In the genomic region with DNA sequence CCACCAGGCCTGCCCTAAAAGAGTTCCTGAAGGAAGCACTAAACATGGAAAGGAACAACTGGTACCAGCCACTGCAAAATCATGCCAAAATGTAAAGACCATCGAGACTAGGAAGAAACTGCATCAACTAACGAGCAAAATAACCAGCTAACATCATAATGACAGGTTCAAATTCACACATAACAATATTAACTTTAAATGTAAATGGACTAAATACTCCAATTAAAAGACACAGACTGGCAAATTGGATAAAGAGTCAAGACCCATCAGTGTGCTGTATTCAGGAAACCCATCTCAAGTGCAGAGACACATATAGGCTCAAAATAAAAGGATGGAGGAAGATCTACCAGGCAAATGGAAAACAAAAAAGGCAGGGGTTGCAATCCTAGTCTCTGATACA, we compare ENCODE assay signal across 4 cellular contexts. TPM values are rescaled to one million over a fixed set of nuclear protein-coding genes. Genes with fewer than 3 reads are reported as not detected.
DNase-seq lines count a peak whose midpoint lies in the region; ATAC-seq, FAIRE-seq and TF ChIP-seq lines count a peak whose summit lies in the region.
"Not testable (repeated sequence)": the region's sequence is repeated elsewhere in the genome, so short reads cannot be mapped to it uniquely, and the experiment has no call there.

No MANE protein-coding gene starts in this region.

- not testable (repeated sequence) for H3K27ac Mint-ChIP-seq in endothelial cell (ENCODE audit: unreplicated experiment)

- H3K27me3 Mint-ChIP-seq in endothelial cell (ENCODE audit: unreplicated experiment), result not testable (repeated sequence)

- H2AFZ ChIP-seq in K562 (ENCODE audit: low read depth, low read length), result not testable (repeated sequence)

- not testable (repeated sequence) for H3K4me2 ChIP-seq in K562 (ENCODE audit: insufficient read depth, low read length)

- not testable (repeated sequence) for TF ChIP-seq RAD21 in K562 (CRISPR knock-in tag; conservative IDR thresholded peaks at IDR 0.05 in 1 of 2, IDR thresholded peaks at IDR 0.05 in 1 of 2)

- not testable (repeated sequence) for H3K4me1 Mint-ChIP-seq in endothelial cell (ENCODE audit: unreplicated experiment)

- H3K9me1 ChIP-seq in K562 (ENCODE audit: control insufficient read depth, insufficient read depth, low read length), result not testable (repeated sequence)

- TF ChIP-seq EP300 in K562 (IDR thresholded peaks at IDR 0.05; ENCODE audit: low read length), result not testable (repeated sequence)

- intact Hi-C loops in Panc1 (cut with micrococcal nuclease; ENCODE audit: unreplicated experiment); K562 (cut with micrococcal nuclease): not testable (repeated sequence)

- not testable (repeated sequence) for FAIRE-seq in K562 (lab: Jason Lieb, UNC)

- not testable (repeated sequence) for H3K9me3 ChIP-seq in HEK293 (ENCODE audit: control insufficient read depth, insufficient read depth, low read depth, low read length); Panc1 (ENCODE audit: control insufficient read depth, insufficient read depth, low read depth, low read length); K562 (replicated peaks; ENCODE audit: control insufficient read depth, insufficient read depth, low read depth, low read length)

- POLR2A ChIA-PET in HEK293 (lab: Yijun Ruan, JAX); Panc1 (lab: Charles Lee); K562 (lab: Yijun Ruan, JAX): not testable (repeated sequence)

- H3K9me3 Mint-ChIP-seq in endothelial cell (ENCODE audit: unreplicated experiment), result peaks cover 39% of the 10 kb centered on the region

- H3K36me3 Mint-ChIP-seq in endothelial cell (ENCODE audit: low read depth, unreplicated experiment), result peaks cover 60% of the 10 kb centered on the region

- H3K4me3 ChIP-seq in HEK293 (ENCODE audit: low read depth, low read length); Panc1 (ENCODE audit: low read depth in 2 of 2, low read length in 2 of 2); K562: not testable (repeated sequence)

- H3K4me1 ChIP-seq in HEK293 (ENCODE audit: control insufficient read depth, insufficient read depth, low read length); Panc1 (ENCODE audit: control insufficient read depth, insufficient read depth, low read length); K562 (replicated peaks in 1 of 2; ENCODE audit: control insufficient read depth in 2 of 2, insufficient read depth in 2 of 2, low read length in 2 of 2): not testable (repeated sequence)

- H3K79me2 ChIP-seq in K562 (ENCODE audit: control insufficient read depth, insufficient read depth, low read length), result not testable (repeated sequence)

- CTCF ChIA-PET in HEK293 (lab: Yijun Ruan, JAX); Panc1 (lab: Charles Lee); K562 (lab: Yijun Ruan, JAX; ENCODE audit: low intra/inter-chr PET ratio): not testable (repeated sequence)

- TF ChIP-seq POLR2A in K562 (conservative IDR thresholded peaks at IDR 0.05), result not testable (repeated sequence)

- DNase-seq in Panc1 (ENCODE audit: low read depth, low spot score); K562 (ENCODE audit: extremely low read depth in 1 of 4, low spot score in 3 of 4); endothelial cell (ENCODE audit: low spot score): not testable (repeated sequence)

- H3K9ac ChIP-seq in K562 (ENCODE audit: insufficient read depth in 1 of 2, low read depth in 2 of 2, low read length in 2 of 2), result not testable (repeated sequence)

- not testable (repeated sequence) for H4K20me1 ChIP-seq in K562 (replicated peaks; ENCODE audit: control insufficient read depth, insufficient read depth, low read length)

- in situ Hi-C loops in Panc1 (cut with HindIII; ENCODE audit: low pct_unique_long_range_greater_than_20kb, low sequenced_read_pairs); K562 (cut with MboI): not testable (repeated sequence)

- H3K27me3 ChIP-seq in Panc1 (ENCODE audit: control insufficient read depth, insufficient read depth, low read length); K562 (ENCODE audit: control insufficient read depth in 2 of 2, insufficient read depth in 2 of 2, low read length in 2 of 2): not testable (repeated sequence)

- BruUV-seq in Panc1 (replicated peaks; lab: Mats Ljungman, UMichigan), result TSS peak; percentile 51
- not testable (repeated sequence) for BruUV-seq in K562 (replicated peaks; lab: Mats Ljungman, UMichigan)

- peaks cover 0 to 20% of the 10 kb centered on the region in 2 experiments; a peak in 1 of 3 replicates for H3K36me3 ChIP-seq in HEK293 (ENCODE audit: control insufficient read depth in 2 of 2, insufficient read depth in 1 of 2, low read length in 2 of 2)
- H3K36me3 ChIP-seq in Panc1 (ENCODE audit: control insufficient read depth, insufficient read depth, low read length); K562 (ENCODE audit: control insufficient read depth, insufficient read depth, low read length): not testable (repeated sequence)

- H3K4me3 Mint-ChIP-seq in endothelial cell (ENCODE audit: unreplicated experiment), result peak overlapping the region; percentile 34

- H3K27ac ChIP-seq in HEK293 (ENCODE audit: extremely low read depth, low read depth, low read length); Panc1 (ENCODE audit: low read length); K562 (ENCODE audit: extremely low read depth, low read depth, low read length): not testable (repeated sequence)

- no CpG with 5 or more reads among the region's 2 CpGs for WGBS in K562 (ENCODE audit: insufficient coverage, low coverage, missing lambda C conversion rate)

- not testable (repeated sequence) for TF ChIP-seq CTCF in HEK293 (tag by site-specific recombination; IDR thresholded peaks at IDR 0.05); Panc1 (IDR thresholded peaks at IDR 0.05); K562 (IDR thresholded peaks at IDR 0.05 in 2 of 3, conservative IDR thresholded peaks at IDR 0.05 in 1 of 3; ENCODE audit: insufficient read depth in 2 of 3, low read depth in 1 of 3, low read length in 3 of 3); endothelial cell (IDR thresholded peaks at IDR 0.05; ENCODE audit: unreplicated experiment)

- ATAC-seq in Panc1, K562: not testable (repeated sequence)

TF ChIP-seq in HEK293, 187 proteins besides CTCF, POLR2A, EP300 and RAD21:
- peak; percentile 13 for TF ChIP-seq ZNF529 (tag by site-specific recombination; IDR thresholded peaks at IDR 0.05; ENCODE audit: insufficient replicate concordance)

TF ChIP-seq in K562, 482 proteins besides CTCF, POLR2A, EP300 and RAD21:
- TF ChIP-seq ZNF507 (tag; conservative IDR thresholded peaks at IDR 0.05) (peak; percentile 93), ZNF354B (CRISPR knock-in tag; IDR thresholded peaks at IDR 0.05) (peak; percentile 77)
TF ChIP-seq in K562: peak in this region for 2; not testable (repeated sequence) for 480.

RNA-seq across cellular contexts. Expression of a gene that starts 21.1 kb away (rescaled TPM):
- total RNA-seq in Panc1 (2021; ENCODE audit: unreplicated experiment) (8.3 TPM), K562 (2014; rRNA removed) (8.3 and 8.7 TPM in 2 replicates), K562 (2014; rRNA removed; fragmentation: Illumina TruSeq; extraction: Trizol) (17.0 and 20.5 TPM in 2 replicates), K562 (2015; rRNA removed; fragmentation: Illumina TruSeq; extraction: Trizol) (11.6 and 12.7 TPM in 2 replicates), K562 (2021) (7.6 and 11.4 TPM in 2 replicates), endothelial cell (ENCODE audit: unreplicated experiment) (17.6 TPM)
- polyA plus RNA-seq in Panc1 (2012; ENCODE audit: insufficient read length), result 2.8 TPM
- total RNA-seq in K562 (2011; cell fraction: chromatin; rRNA removed; ENCODE audit: low replicate concordance), result 21.5 and 34.3 TPM in 2 replicates
- total RNA-seq in K562 (2011; cell fraction: nucleolus; rRNA removed), result 13.0 and 17.5 TPM in 2 replicates
- 19.2 and 19.6 TPM in 2 replicates for total RNA-seq in K562 (2011; cell fraction: nucleoplasm; rRNA removed)
- polyA plus RNA-seq in K562 (2011; rRNA removed) (12.9 and 16.1 TPM in 2 replicates), K562 (2014; fragmentation: Illumina TruSeq; extraction: Trizol) (11.2 and 12.1 TPM in 2 replicates), K562 (2014; fragmentation: Nextera tagmentation; extraction: Ambion mirVana) (1 to 10 TPM; 5.3 to 5.5 TPM), K562 (2014; rRNA removed) (7.4 and 9.8 TPM in 2 replicates)
- polyA plus RNA-seq in K562 (2011; cell fraction: cytosol; rRNA removed), result 3.9 and 5.2 TPM in 2 replicates
- 18.5 and 18.7 TPM in 2 replicates for polyA plus RNA-seq in K562 (2011; cell fraction: nucleus; rRNA removed)
- polyA plus RNA-seq in K562 (2012), result 4.5 and 7.2 TPM in 2 replicates
- 20.8 and 24.8 TPM in 2 replicates for polyA minus RNA-seq in K562 (2011; rRNA and poly(A)+ RNA removed)
- polyA minus RNA-seq in K562 (2011; cell fraction: cytosol; rRNA and poly(A)+ RNA removed), result 3.5 and 5.2 TPM in 2 replicates
- 24.2 and 42.8 TPM in 2 replicates for polyA minus RNA-seq in K562 (2011; cell fraction: nucleus; rRNA and poly(A)+ RNA removed)

RNA-seq across cellular contexts. Expression of a gene that starts 55.4 kb away (rescaled TPM):
- total RNA-seq in Panc1 (2021; ENCODE audit: unreplicated experiment), result 3.3 TPM
- 1.7 TPM for polyA plus RNA-seq in Panc1 (2012; ENCODE audit: insufficient read length)
- 4.7 and 25.6 TPM in 2 replicates for total RNA-seq in K562 (2011; cell fraction: chromatin; rRNA removed; ENCODE audit: low replicate concordance)
- 3.8 and 6.7 TPM in 2 replicates for total RNA-seq in K562 (2011; cell fraction: nucleolus; rRNA removed)
- total RNA-seq in K562 (2011; cell fraction: nucleoplasm; rRNA removed), result 7.1 and 7.6 TPM in 2 replicates
- total RNA-seq in K562 (2014; rRNA removed), result 4.3 and 5.1 TPM in 2 replicates
- total RNA-seq in K562 (2014; rRNA removed; fragmentation: Illumina TruSeq; extraction: Trizol), result 6.0 and 6.4 TPM in 2 replicates
- total RNA-seq in K562 (2015; rRNA removed; fragmentation: Illumina TruSeq; extraction: Trizol), result 7.1 and 8.8 TPM in 2 replicates
- 4.5 and 4.9 TPM in 2 replicates for total RNA-seq in K562 (2021)
- 4.5 and 4.6 TPM in 2 replicates for polyA plus RNA-seq in K562 (2011; rRNA removed)
- polyA plus RNA-seq in K562 (2011; cell fraction: cytosol; rRNA removed), result 1.0 and 1.2 TPM in 2 replicates
- 7.1 and 9.6 TPM in 2 replicates for polyA plus RNA-seq in K562 (2011; cell fraction: nucleus; rRNA removed)
- polyA plus RNA-seq in K562 (2012), result 2.4 and 3.2 TPM in 2 replicates
- 3.9 and 4.2 TPM in 2 replicates for polyA plus RNA-seq in K562 (2014; fragmentation: Illumina TruSeq; extraction: Trizol)
- polyA plus RNA-seq in K562 (2014; fragmentation: Nextera tagmentation; extraction: Ambion mirVana), result under 1 TPM; 0.38 to 0.55 TPM
- polyA plus RNA-seq in K562 (2014; rRNA removed), result 3.2 and 5.3 TPM in 2 replicates
- polyA minus RNA-seq in K562 (2011; rRNA and poly(A)+ RNA removed), result 7.2 and 12.4 TPM in 2 replicates
- 1.4 and 3.0 TPM in 2 replicates for polyA minus RNA-seq in K562 (2011; cell fraction: cytosol; rRNA and poly(A)+ RNA removed)
- polyA minus RNA-seq in K562 (2011; cell fraction: nucleus; rRNA and poly(A)+ RNA removed), result 6.1 and 11.3 TPM in 2 replicates
- 6.5 TPM for total RNA-seq in endothelial cell (ENCODE audit: unreplicated experiment)
